1 cellular context compared by ENCODE assay signal in genomic region chrX:1417921-1418875, GRCh38.
TF ChIP-seq lines count a peak whose summit lies in the region.

No MANE protein-coding gene starts in this region.

TF ChIP-seq in IMR-90, 13 proteins besides CTCF, POLR2A, EP300 and RAD21 (continued from another document):
- TF ChIP-seq ELK1 (IDR thresholded peaks at IDR 0.05; ENCODE audit: borderline replicate concordance, low read depth, low read length) (no peak), RFX5 (IDR thresholded peaks at IDR 0.05; ENCODE audit: low read depth, low read length) (no peak), BHLHE40 (IDR thresholded peaks at IDR 0.05; ENCODE audit: low read depth, low read length) (no peak), MAZ (IDR thresholded peaks at IDR 0.05; ENCODE audit: borderline replicate concordance, low read depth, low read length) (no peak), CHD1 (IDR thresholded peaks at IDR 0.05; ENCODE audit: low read depth, low read length) (no peak), NFE2L2 (IDR thresholded peaks at IDR 0.05; ENCODE audit: low read depth, low read length) (no peak), MAFK (IDR thresholded peaks at IDR 0.05; ENCODE audit: low read depth, low read length) (no peak), RCOR1 (IDR thresholded peaks at IDR 0.05; ENCODE audit: insufficient replicate concordance, low read length) (no peak)
- TF ChIP-seq, protein P1, sequence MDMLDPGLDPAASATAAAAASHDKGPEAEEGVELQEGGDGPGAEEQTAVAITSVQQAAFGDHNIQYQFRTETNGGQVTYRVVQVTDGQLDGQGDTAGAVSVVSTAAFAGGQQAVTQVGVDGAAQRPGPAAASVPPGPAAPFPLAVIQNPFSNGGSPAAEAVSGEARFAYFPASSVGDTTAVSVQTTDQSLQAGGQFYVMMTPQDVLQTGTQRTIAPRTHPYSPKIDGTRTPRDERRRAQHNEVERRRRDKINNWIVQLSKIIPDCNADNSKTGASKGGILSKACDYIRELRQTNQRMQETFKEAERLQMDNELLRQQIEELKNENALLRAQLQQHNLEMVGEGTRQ (IDR thresholded peaks at IDR 0.05; ENCODE audit: low read depth, low read length) = no peak
